ENCODE assay signal across 9 cellular contexts in genomic region chr1:117710710-117711109, GRCh38.
DNase-seq lines count a peak whose midpoint lies in the region; ATAC-seq, FAIRE-seq and TF ChIP-seq lines count a peak whose summit lies in the region.
"Had no signal": no experiment of that assay in that cellular context is flagged by ENCODE, and none has a peak within 500 bp of the region (broad histone marks: within the 10 kb centered on the region; RNA-seq: fewer than 3 reads in every experiment).

No MANE protein-coding gene starts in this region.

- no peaks in the 10 kb centered on the region for H4K20me1 ChIP-seq in GM12878 (ENCODE audit: control insufficient read depth, insufficient read depth)

- H2BK120ac ChIP-seq in mesendoderm (ENCODE audit: low read depth, low read length): no peak overlapping the region

- CTCF ChIA-PET in GM12878 (lab: Yijun Ruan, JAX): interaction anchor here (0.8 to 6.2 kb wide), 6 partner anchors 41 to 185 kb away, joined by 3 to 53 read pairs (median 3); no protein-coding TSS in a partner anchor

- H3K27ac ChIP-seq in GM12878 (ENCODE audit: control insufficient read depth, insufficient read depth) (no peak overlapping the region), mesendoderm (ENCODE audit: low read depth, low read length) (no peak overlapping the region), upper lobe of right lung (no peak overlapping the region)

- H3K79me1 ChIP-seq in mesendoderm (ENCODE audit: low read length): no peaks in the 10 kb centered on the region

- no peak overlapping the region for H4K5ac ChIP-seq in mesendoderm (ENCODE audit: low read length)

- H3K4me2 ChIP-seq in GM12878 (ENCODE audit: control insufficient read depth, insufficient read depth) (no peak overlapping the region), mesendoderm (ENCODE audit: low read length) (no peak overlapping the region)

- H2BK15ac ChIP-seq in mesendoderm (replicated peaks; ENCODE audit: low read depth): no peak overlapping the region

- in situ Hi-C loops in GM12878 (cut with MboI): no loop called here

- H3K27me3 ChIP-seq in GM12878 (replicated peaks in 1 of 2; ENCODE audit: control insufficient read depth in 2 of 2, insufficient read depth in 2 of 2, low read length in 1 of 2) (no peaks in the 10 kb centered on the region), mesendoderm (ENCODE audit: insufficient read depth, low read length, poor library complexity) (no peaks in the 10 kb centered on the region), upper lobe of right lung (no peaks in the 10 kb centered on the region)

- DNase-seq in GM12865 (ENCODE audit: low read depth): peak; percentile 14
- DNase-seq in LNCaP clone FGC (ENCODE audit: low read depth): no peak
- DNase-seq in GM12878 (ENCODE audit: low read depth, low spot score): no peak
- DNase-seq in mesendoderm: peak; percentile 50
- no peak for DNase-seq in GM03348 (ENCODE audit: low spot score)
- DNase-seq in upper lobe of right lung: no peak
- DNase-seq: KG1; stimulated activated CD4-positive, alpha-beta T cell treated with anti-CD3 and anti-CD28 coated beads, Interleukin-2, amount 100 ng/mL, for 24 hours had no signal

- no peaks in the 10 kb centered on the region for H3K4me1 ChIP-seq in GM12878 (ENCODE audit: control insufficient read depth, insufficient read depth, low read length)
- H3K4me1 ChIP-seq in mesendoderm (ENCODE audit: control insufficient read depth, low read depth, low read length): peaks cover 5% of the 10 kb centered on the region
- no peaks in the 10 kb centered on the region for H3K4me1 ChIP-seq in upper lobe of right lung

- no peak overlapping the region for H4K8ac ChIP-seq in mesendoderm (ENCODE audit: low read depth, low read length)

- H3K4me3 ChIP-seq in GM12865 (ENCODE audit: low read depth, low read length) (no peak overlapping the region), LNCaP clone FGC (ENCODE audit: low read depth, low read length) (no peak overlapping the region), GM12878 (no peak overlapping the region), mesendoderm (ENCODE audit: low read length) (no peak overlapping the region), upper lobe of right lung (no peak overlapping the region)

- no peak overlapping the region for H2AFZ ChIP-seq in GM12878 (ENCODE audit: control insufficient read depth, low read depth, low read length)

- no peak overlapping the region for H2AK5ac ChIP-seq in mesendoderm (ENCODE audit: low read length)

- H3K79me2 ChIP-seq in GM12878 (ENCODE audit: control insufficient read depth, insufficient read depth, low read length) (no peaks in the 10 kb centered on the region), mesendoderm (ENCODE audit: control insufficient read depth, insufficient read depth, low read length) (no peaks in the 10 kb centered on the region)

- TF ChIP-seq POLR2A in GM12878 (IDR thresholded peaks at IDR 0.05; ENCODE audit: low read depth, low read length): no peak

- H3K9me3 ChIP-seq in GM12878 (replicated peaks; ENCODE audit: control insufficient read depth, insufficient read depth, low read length) (no peaks in the 10 kb centered on the region), upper lobe of right lung (no peaks in the 10 kb centered on the region)

- SMC1A ChIA-PET in GM12878 (lab: Charles Lee; ENCODE audit: uncharacterized antibody, unreplicated experiment): interaction anchor here (0.6 to 0.7 kb wide), 3 partner anchors 9 to 43 kb away, joined by 3 read pairs; no protein-coding TSS in a partner anchor

- TF ChIP-seq CTCF in GM12865 (IDR thresholded peaks at IDR 0.05; ENCODE audit: insufficient read depth, low read depth, low read length, missing control alignments) (peak; percentile 24), LNCaP clone FGC (IDR thresholded peaks at IDR 0.05; ENCODE audit: control insufficient read depth, extremely low read depth, insufficient read depth) (peak; percentile 40), GM12878 (IDR thresholded peaks at IDR 0.05 in 2 of 3, conservative IDR thresholded peaks at IDR 0.05 in 1 of 3; ENCODE audit: control insufficient read depth in 2 of 3, extremely low read depth in 1 of 3, insufficient read depth in 1 of 3, low read depth in 3 of 3, low read length in 3 of 3) (peak; percentile 20 to 48 (median 39); a peak in 4 of 6 replicates), upper lobe of right lung (IDR thresholded peaks at IDR 0.05) (no peak)

- no peak for TF ChIP-seq EP300 in GM12878 (IDR thresholded peaks at IDR 0.05; ENCODE audit: borderline replicate concordance in 1 of 2, control insufficient read depth in 1 of 2, low read depth in 2 of 2, low read length in 2 of 2)

- BruUV-seq in GM12878 (replicated peaks; lab: Mats Ljungman, UMichigan): no TSS peak

- POLR2A ChIA-PET in GM12878 (lab: Charles Lee): no interaction called here

- no peak for FAIRE-seq in GM12878 (lab: Jason Lieb, UNC)

- peak; percentile 53 for ATAC-seq in GM12878
- ATAC-seq in HG02973 (IDR thresholded peaks at IDR 0.05; ENCODE audit: unreplicated experiment): no peak
- no peak for ATAC-seq in upper lobe of right lung

- no peak overlapping the region for H3K23ac ChIP-seq in mesendoderm (ENCODE audit: low read length)

- WGBS in GM12878 (ENCODE audit: insufficient coverage, insufficient replicate concordance, low lambda C conversion rate, missing lambda C conversion rate): 47% methylated on average over 8 of the region's 8 CpGs
- WGBS in mesendoderm (ENCODE audit: extremely low coverage, insufficient coverage, low lambda C conversion rate): no CpG with 5 or more reads among the region's 8 CpGs

- no peak overlapping the region for H2BK5ac ChIP-seq in mesendoderm (ENCODE audit: low read length)

- H3K9ac ChIP-seq in GM12878 (ENCODE audit: control insufficient read depth, insufficient read depth, low read length) (no peak overlapping the region), mesendoderm (ENCODE audit: low read length) (no peak overlapping the region)

- peak; percentile 29 for TF ChIP-seq RAD21 in GM12878 (IDR thresholded peaks at IDR 0.05; ENCODE audit: insufficient read depth, low read depth, low read length)

- H3K18ac ChIP-seq in mesendoderm (ENCODE audit: low read length): no peak overlapping the region

- intact Hi-C loops in GM12878 (cut with micrococcal nuclease; ENCODE audit: unreplicated experiment) (loop anchor here (5.0 kb wide), 1 partner anchor 187 kb away; no protein-coding TSS in a partner anchor), upper lobe of right lung (cut with DNase I) (no loop called here)

- H3K36me3 ChIP-seq in GM12878 (ENCODE audit: control insufficient read depth in 2 of 2, insufficient read depth in 2 of 2, low read length in 1 of 2) (no peaks in the 10 kb centered on the region), mesendoderm (ENCODE audit: control insufficient read depth, insufficient read depth, low read length) (no peaks in the 10 kb centered on the region), upper lobe of right lung (no peaks in the 10 kb centered on the region)

- no peak overlapping the region for H3K56ac ChIP-seq in mesendoderm (ENCODE audit: low read length)

- H3K4ac ChIP-seq in mesendoderm (ENCODE audit: low read depth, low read length): no peak overlapping the region

- RAD21 ChIA-PET in GM12878 (lab: Charles Lee; ENCODE audit: unreplicated experiment): no interaction called here

TF ChIP-seq in GM12878, 131 proteins besides CTCF, POLR2A, EP300 and RAD21:
- TF ChIP-seq SMC3 (IDR thresholded peaks at IDR 0.05; ENCODE audit: borderline replicate concordance, low read length): peak; percentile 33; the same call in 1 of the 2 replicates
- no peak for TF ChIP-seq GATAD2B (conservative IDR thresholded peaks at IDR 0.05; ENCODE audit: low read depth)
- no peak for TF ChIP-seq TAF1 (IDR thresholded peaks at IDR 0.05; ENCODE audit: borderline replicate concordance, low read depth, low read length)
- TF ChIP-seq BCL11A (IDR thresholded peaks at IDR 0.05; ENCODE audit: low read depth, low read length): no peak
- no peak for TF ChIP-seq HCFC1 (IDR thresholded peaks at IDR 0.05; ENCODE audit: low read length)

Comparison
In these comparisons a context has a peak if more than half of its experiments do, and no peak if none do; other contexts are left out.
1. DNase-seq: peak in GM12865 (single experiment) and mesendoderm (single experiment); none in LNCaP clone FGC (single experiment), GM12878 (single experiment), GM03348 (single experiment) and upper lobe of right lung (single experiment).